In genomic region chr17:10197362-10197720, GRCh38 we compare ENCODE assay signal across 9 cellular contexts. TPM values are rescaled to one million over a fixed set of nuclear protein-coding genes. Genes with fewer than 3 reads are reported as not detected.
DNase-seq lines count a peak whose midpoint lies in the region; ATAC-seq and TF ChIP-seq lines count a peak whose summit lies in the region.
"Had no signal": no experiment of that assay in that cellular context is flagged by ENCODE, and none has a peak within 500 bp of the region (broad histone marks: within the 10 kb centered on the region; RNA-seq: fewer than 3 reads in every experiment).

No MANE protein-coding gene starts in this region.

- H3K4me3 ChIP-seq in NB4 (ENCODE audit: low read depth, low read length) (peak overlapping the region; percentile 54), foreskin fibroblast (ENCODE audit: low read depth in 1 of 2, low read length in 2 of 2) (peak overlapping the region; percentile 56 to 61), transverse colon (peak overlapping the region; percentile 38 to 52 (median 48))

- POLR2A ChIA-PET in naive thymus-derived CD8-positive, alpha-beta T cell (lab: Charles Lee) = no interaction called here

- ATAC-seq in naive thymus-derived CD8-positive, alpha-beta T cell = no peak
- ATAC-seq in activated T-cell treated with anti-CD3 and anti-CD28 coated beads, Interleukin-2, amount 50 U/mL, for 4 hours = no peak

- peaks cover 14 to 47% (median 23%) of the 10 kb centered on the region in 5 donors for H3K27me3 Mint-ChIP-seq in naive thymus-derived CD8-positive, alpha-beta T cell
- peaks cover 25% of the 10 kb centered on the region for H3K27me3 Mint-ChIP-seq in activated T-cell treated with anti-CD3 and anti-CD28 coated beads, Interleukin-2, amount 50 U/mL, for 4 hours (ENCODE audit: low read depth)

- TF ChIP-seq CTCF in NB4 (IDR thresholded peaks at IDR 0.05; ENCODE audit: low read depth, low read length) = no peak
- TF ChIP-seq CTCF in foreskin fibroblast (IDR thresholded peaks at IDR 0.05; ENCODE audit: low read depth, low read length) = no peak
- no peak for TF ChIP-seq CTCF in transverse colon (IDR thresholded peaks at IDR 0.05)

- H3K4me1 ChIP-seq in transverse colon = peaks cover 0 to 6% (median 2%) of the 10 kb centered on the region in 4 donors

- no peaks in the 10 kb centered on the region for H3K36me3 ChIP-seq in transverse colon

- in situ Hi-C loops in transverse colon (cut with MboI; ENCODE audit: low pct_ligation_motif_present in 1 of 4, low pct_unique_long_range_greater_than_20kb in 1 of 4, low sequenced_read_pairs in 3 of 4) = no loop called here

- H3K9me3 ChIP-seq in transverse colon = peaks cover 7 to 12% of the 10 kb centered on the region in 2 donors

- 55 to 86% methylated on average over 1 to 11 of the region's 11 CpGs for WGBS in transverse colon (ENCODE audit: low coverage in 1 of 2), 2 donors

- H3K27me3 ChIP-seq in transverse colon = peaks cover 34% of the 10 kb centered on the region

- intact Hi-C loops in transverse colon (cut with DNase I; ENCODE audit: low total_unique reads) = no loop called here

- H3K27ac ChIP-seq in transverse colon = peak overlapping the region; percentile 40 to 68 (median 60)

- no peak for TF ChIP-seq EP300 in transverse colon (IDR thresholded peaks at IDR 0.05; ENCODE audit: low read depth)

- H3K9me3 Mint-ChIP-seq in naive thymus-derived CD8-positive, alpha-beta T cell = peaks cover 0 to 29% (median 20%) of the 10 kb centered on the region in 9 donors
- peaks cover 19% of the 10 kb centered on the region for H3K9me3 Mint-ChIP-seq in activated T-cell treated with anti-CD3 and anti-CD28 coated beads, Interleukin-2, amount 50 U/mL, for 4 hours

- peak overlapping the region in 8 of 10 donors; percentile 2 to 65 (median 33) for H3K4me3 Mint-ChIP-seq in naive thymus-derived CD8-positive, alpha-beta T cell
- no peak overlapping the region for H3K4me3 Mint-ChIP-seq in activated T-cell treated with anti-CD3 and anti-CD28 coated beads, Interleukin-2, amount 50 U/mL, for 4 hours
- H3K4me3 Mint-ChIP-seq: activated naive CD4-positive, alpha-beta T cell treated with anti-CD3 and anti-CD28 coated beads for 36 hours had no signal

- H3K27ac Mint-ChIP-seq in naive thymus-derived CD8-positive, alpha-beta T cell = no peak overlapping the region
- H3K27ac Mint-ChIP-seq: activated naive CD4-positive, alpha-beta T cell treated with anti-CD3 and anti-CD28 coated beads for 36 hours had no signal

- TF ChIP-seq POLR2A in NB4 (IDR thresholded peaks at IDR 0.05; ENCODE audit: extremely low read depth, insufficient read length) (no peak), transverse colon (IDR thresholded peaks at IDR 0.05) (no peak)

- DNase-seq in NB4 (ENCODE audit: low read depth) (no peak), foreskin fibroblast (no peak), transverse colon (no peak), KG1 (lab: John Stamatoyannopoulos, UW) (no peak), COLO668 (lab: John Stamatoyannopoulos, UW; ENCODE audit: unreplicated experiment) (no peak)
- no peak for DNase-seq in naive thymus-derived CD8-positive, alpha-beta T cell
- no peak for DNase-seq in activated CD4-positive, alpha-beta T cell treated with anti-CD3 and anti-CD28 coated beads for 48 hours
- no peak for DNase-seq in activated T-cell treated with anti-CD3 and anti-CD28 coated beads, Interleukin-2, amount 50 U/mL, for 4 hours
- DNase-seq: activated naive CD4-positive, alpha-beta T cell treated with anti-CD3 and anti-CD28 coated beads for 36 hours had no signal

- peaks cover 3 to 25% (median 11%) of the 10 kb centered on the region in 4 donors for H3K4me1 Mint-ChIP-seq in naive thymus-derived CD8-positive, alpha-beta T cell
- peaks cover 5% of the 10 kb centered on the region for H3K4me1 Mint-ChIP-seq in activated T-cell treated with anti-CD3 and anti-CD28 coated beads, Interleukin-2, amount 50 U/mL, for 4 hours (ENCODE audit: low read depth)

- peaks cover 4 to 27% (median 12%) of the 10 kb centered on the region in 3 donors for H3K36me3 Mint-ChIP-seq in naive thymus-derived CD8-positive, alpha-beta T cell
- no peaks in the 10 kb centered on the region for H3K36me3 Mint-ChIP-seq in activated T-cell treated with anti-CD3 and anti-CD28 coated beads, Interleukin-2, amount 50 U/mL, for 4 hours (ENCODE audit: insufficient read depth)

RNA-seq across cellular contexts. Expression of gene GAS7, which starts 1.1 kb away (rescaled TPM):
- total RNA-seq in naive thymus-derived CD8-positive, alpha-beta T cell = 1 to 10 TPM; 1.6 to 2.1 TPM
- 1 to 10 TPM in 1 of 3 donors, under 1 TPM in 1, not detected in 1; 0.05 to 1.1 TPM for polyA plus RNA-seq in naive thymus-derived CD8-positive, alpha-beta T cell
- total RNA-seq in transverse colon = 10 to 100 TPM in 3 of 4 donors, 1 to 10 TPM in 1; 9.2 to 59.1 (median 15.2) TPM
- total RNA-seq in activated T-cell treated with anti-CD3 and anti-CD28 coated beads, Interleukin-2, amount 50 U/mL, for 4 hours = 1 to 10 TPM in 1 of 3 donors, under 1 TPM in 2; 0.30 to 1.6 (median 0.82) TPM
